Comparison of ENCODE assay signal across 22 cellular contexts in genomic region chr5:9553561-9553960, GRCh38.
"Had no signal": no experiment of that assay in that cellular context is flagged by ENCODE, and none has a peak within 500 bp of the region (broad histone marks: within the 10 kb centered on the region; RNA-seq: fewer than 3 reads in every experiment).

No MANE protein-coding gene starts in this region.

- H3K9me3 Mint-ChIP-seq: dendritic cell treated with granulocyte-macrophage colony-stimulating factor and Interleukin-4, amounts not matched to agents 40 ng/mL and 50 ng/mL, for 4 days; endodermal cell had no signal

- H3K4me3 Mint-ChIP-seq: dendritic cell treated with granulocyte-macrophage colony-stimulating factor and Interleukin-4, amounts not matched to agents 40 ng/mL and 50 ng/mL, for 4 days; endodermal cell; natural killer cell; neural crest cell; stimulated activated effector memory CD8-positive, alpha-beta T cell treated with anti-CD3 and anti-CD28 coated beads, Interleukin-12 subunit alpha, Interleukin-12 subunit beta, amount 100 ng/mL, for 72 hours had no signal

- H3K36me3 Mint-ChIP-seq: natural killer cell; stimulated activated effector memory CD8-positive, alpha-beta T cell treated with anti-CD3 and anti-CD28 coated beads, Interleukin-12 subunit alpha, Interleukin-12 subunit beta, amount 100 ng/mL, for 72 hours had no signal

- H3K4me1 Mint-ChIP-seq: natural killer cell; stimulated activated effector memory CD8-positive, alpha-beta T cell treated with anti-CD3 and anti-CD28 coated beads, Interleukin-12 subunit alpha, Interleukin-12 subunit beta, amount 100 ng/mL, for 72 hours had no signal

- H3K9me3 ChIP-seq: right atrium auricular region, suprapubic skin, thyroid gland, upper lobe of left lung, uterus had no signal

- H3K36me3 ChIP-seq: thyroid gland, uterus had no signal

- ATAC-seq: foreskin keratinocyte; left cardiac atrium; left ventricle myocardium superior; natural killer cell; stimulated activated effector memory CD8-positive, alpha-beta T cell treated with anti-CD3 and anti-CD28 coated beads, Interleukin-12 subunit alpha, Interleukin-12 subunit beta, amount 100 ng/mL, for 72 hours; stimulated activated naive CD8-positive, alpha-beta T cell treated with anti-CD3 and anti-CD28 coated beads, Interleukin-15, Interleukin-2, amounts not matched to agents 100 U/mL and 50 U/mL, for 24 hours had no signal

- H3K4me3 ChIP-seq: lung, right atrium auricular region, smooth muscle cell, suprapubic skin, thyroid gland, upper lobe of left lung, uterus had no signal

- DNase-seq: central memory CD4-positive, alpha-beta T cell; effector CD4-positive, alpha-beta T cell; endodermal cell; foreskin keratinocyte; kidney; left cardiac atrium; left ventricle myocardium superior; mesendoderm; natural killer cell; stimulated activated CD4-positive, alpha-beta T cell treated with anti-CD3 and anti-CD28 coated beads, Interleukin-4, amount 100 ng/mL, for 1 hour; stimulated activated CD8-positive, alpha-beta memory T cell treated with anti-CD3 and anti-CD28 coated beads, Interleukin-4, amount 100 ng/mL, for 48 hours; stimulated activated naive CD8-positive, alpha-beta T cell treated with anti-CD3 and anti-CD28 coated beads, Interleukin-15, Interleukin-2, amounts not matched to agents 100 U/mL and 50 U/mL, for 24 hours; thyroid gland; upper lobe of left lung; uterus had no signal

- H3K27me3 ChIP-seq: foreskin keratinocyte, right atrium auricular region, suprapubic skin, thyroid gland, upper lobe of left lung, uterus had no signal

- H3K4me1 ChIP-seq: right atrium auricular region, suprapubic skin, thyroid gland, upper lobe of left lung, uterus had no signal

- H3K27ac Mint-ChIP-seq: dendritic cell treated with granulocyte-macrophage colony-stimulating factor and Interleukin-4, amounts not matched to agents 40 ng/mL and 50 ng/mL, for 4 days; endodermal cell; natural killer cell; stimulated activated effector memory CD8-positive, alpha-beta T cell treated with anti-CD3 and anti-CD28 coated beads, Interleukin-12 subunit alpha, Interleukin-12 subunit beta, amount 100 ng/mL, for 72 hours had no signal
